Comparison of ENCODE assay signal across 9 cellular contexts in genomic region chr14:85711620-85712019, GRCh38.
"Had no signal": no experiment of that assay in that cellular context is flagged by ENCODE, and none has a peak within 500 bp of the region (broad histone marks: within the 10 kb centered on the region; RNA-seq: fewer than 3 reads in every experiment).

No MANE protein-coding gene starts in this region.

- H3K9me3 ChIP-seq: HAP-1 had no signal

- ATAC-seq: GM23338, HCT116 had no signal

- H3K4me2 ChIP-seq: GM23338 had no signal

- H3K27ac Mint-ChIP-seq: GM23338, H9, HFFc6 had no signal

- DNase-seq: GM23248, GOT3, H7, H9, HCEC 1CT, HFFc6 had no signal

- H3K27ac ChIP-seq: GM23248 had no signal

- H2AFZ ChIP-seq: GM23248, GM23338 had no signal

- H3K4me3 ChIP-seq: GM23248, GM23338, HAP-1 had no signal

- H3K4me1 Mint-ChIP-seq: GM23338 had no signal

- H3K36me3 ChIP-seq: HAP-1 had no signal

- H3K9me3 Mint-ChIP-seq: GM23338, H9 had no signal

- H3K4me3 Mint-ChIP-seq: GM23338, H9, HFFc6 had no signal

- H3K9ac ChIP-seq: GM23248 had no signal
